15 cellular contexts compared by ENCODE assay signal in genomic region chr5:59346987-59347386, GRCh38.
"Had no signal": no experiment of that assay in that cellular context is flagged by ENCODE, and none has a peak within 500 bp of the region (broad histone marks: within the 10 kb centered on the region; RNA-seq: fewer than 3 reads in every experiment).

No MANE protein-coding gene starts in this region.

- H3K9me3 Mint-ChIP-seq: activated naive CD4-positive, alpha-beta T cell treated with anti-CD3 and anti-CD28 coated beads for 36 hours; activated naive CD8-positive, alpha-beta T cell treated with anti-CD3 and anti-CD28 coated beads, Interleukin-2, amount 50 U/mL, for 24 hours; memory B cell; stimulated activated memory B cell treated with anti-CD40 and anti-IgM and Interleukin-4, amounts not matched to agents 10 μg/mL and 1 μg/mL and 100 μg/mL, for 72 hours; T-cell had no signal

- H3K27me3 Mint-ChIP-seq: memory B cell; stimulated activated memory B cell treated with anti-CD40 and anti-IgM and Interleukin-4, amounts not matched to agents 10 μg/mL and 1 μg/mL and 100 μg/mL, for 72 hours had no signal

- H3K4me1 Mint-ChIP-seq: activated naive CD8-positive, alpha-beta T cell treated with anti-CD3 and anti-CD28 coated beads, Interleukin-2, amount 50 U/mL, for 24 hours; stimulated activated memory B cell treated with anti-CD40 and anti-IgM and Interleukin-4, amounts not matched to agents 10 μg/mL and 1 μg/mL and 100 μg/mL, for 72 hours had no signal

- ATAC-seq: activated CD4-positive, CD25-positive, alpha-beta regulatory T cell treated with anti-CD3 and anti-CD28 coated beads, Interleukin-2, amount 50 U/mL, for 24 hours; activated naive CD8-positive, alpha-beta T cell treated with anti-CD3 and anti-CD28 coated beads, Interleukin-2, amount 50 U/mL, for 24 hours; esophagus mucosa; left ventricle myocardium superior; stimulated activated memory B cell treated with anti-CD40 and anti-IgM and Interleukin-4, amounts not matched to agents 10 μg/mL and 1 μg/mL and 100 μg/mL, for 72 hours; T-cell had no signal

- H3K36me3 Mint-ChIP-seq: memory B cell; stimulated activated memory B cell treated with anti-CD40 and anti-IgM and Interleukin-4, amounts not matched to agents 10 μg/mL and 1 μg/mL and 100 μg/mL, for 72 hours; T-cell had no signal

- H3K27ac ChIP-seq: cardiac muscle cell, tibial artery had no signal

- H3K27me3 ChIP-seq: cardiac muscle cell, tibial artery had no signal

- H3K36me3 ChIP-seq: cardiac muscle cell, tibial artery had no signal

- H3K27ac Mint-ChIP-seq: activated naive CD4-positive, alpha-beta T cell treated with anti-CD3 and anti-CD28 coated beads for 36 hours; activated naive CD8-positive, alpha-beta T cell treated with anti-CD3 and anti-CD28 coated beads, Interleukin-2, amount 50 U/mL, for 24 hours; memory B cell; stimulated activated memory B cell treated with anti-CD40 and anti-IgM and Interleukin-4, amounts not matched to agents 10 μg/mL and 1 μg/mL and 100 μg/mL, for 72 hours; T-cell had no signal

- H3K4me3 Mint-ChIP-seq: activated naive CD4-positive, alpha-beta T cell treated with anti-CD3 and anti-CD28 coated beads for 36 hours; activated naive CD8-positive, alpha-beta T cell treated with anti-CD3 and anti-CD28 coated beads, Interleukin-2, amount 50 U/mL, for 24 hours; memory B cell; stimulated activated memory B cell treated with anti-CD40 and anti-IgM and Interleukin-4, amounts not matched to agents 10 μg/mL and 1 μg/mL and 100 μg/mL, for 72 hours; T-cell had no signal

- H3K4me3 ChIP-seq: cardiac muscle cell, tibial artery had no signal

- H3K9me3 ChIP-seq: tibial artery had no signal

- DNase-seq: activated naive CD4-positive, alpha-beta T cell treated with anti-CD3 and anti-CD28 coated beads for 36 hours; activated naive CD8-positive, alpha-beta T cell treated with anti-CD3 and anti-CD28 coated beads, Interleukin-2, amount 50 U/mL, for 24 hours; activated T-cell treated with anti-CD3 and anti-CD28 coated beads for 4 hours; hippocampal formation; kidney; left ventricle myocardium superior; stimulated activated CD4-positive, alpha-beta T cell treated with anti-CD3 and anti-CD28 coated beads, Interleukin-2, amount 100 ng/mL, for 48 hours; T-cell; T-helper 9 cell; tibial artery had no signal
